In genomic region chr3:14602804-14603644, GRCh38 we compare ENCODE assay signal across 10 cellular contexts. TPM values are rescaled to one million over a fixed set of nuclear protein-coding genes. Genes with fewer than 3 reads are reported as not detected.
DNase-seq lines count a peak whose midpoint lies in the region; TF ChIP-seq lines count a peak whose summit lies in the region.
"Had no signal": no experiment of that assay in that cellular context is flagged by ENCODE, and none has a peak within 500 bp of the region (broad histone marks: within the 10 kb centered on the region; RNA-seq: fewer than 3 reads in every experiment).

No MANE protein-coding gene starts in this region.

- CTCF ChIA-PET in activated naive CD4-positive, alpha-beta T cell treated with anti-CD3 and anti-CD28 coated beads, Interleukin-2, amount 10 ng/mL, durations not matched to agents 7 days and 5 days (lab: Charles Lee) = no interaction called here
- CTCF ChIA-PET in PC-9 (lab: Charles Lee) = no interaction called here

- no peaks in the 10 kb centered on the region for H3K79me2 ChIP-seq in PC-9 (ENCODE audit: low read depth)

- no peaks in the 10 kb centered on the region for H3K9me3 Mint-ChIP-seq in neural crest cell
- H3K9me3 Mint-ChIP-seq in activated naive CD4-positive, alpha-beta T cell treated with anti-CD3 and anti-CD28 coated beads, Interleukin-2, amount 10 ng/mL, durations not matched to agents 7 days and 5 days = peaks cover 1% of the 10 kb centered on the region

- no peaks in the 10 kb centered on the region for H3F3A ChIP-seq in PC-9 (ENCODE audit: insufficient read depth, low read depth)

- DNase-seq in AG08395 (ENCODE audit: low spot score) (peak; percentile 29), fibroblast of the aortic adventitia (ENCODE audit: low read depth) (no peak), neural crest cell (ENCODE audit: low read depth, low spot score) (no peak), PC-9 (no peak), superior temporal gyrus (ENCODE audit: extremely low spot score) (no peak), middle frontal gyrus (ENCODE audit: extremely low spot score, low spot score) (no peak)
- no peak for DNase-seq in activated naive CD4-positive, alpha-beta T cell treated with anti-CD3 and anti-CD28 coated beads, Interleukin-2, amount 10 ng/mL, durations not matched to agents 7 days and 5 days
- DNase-seq: NCI-H2107 had no signal

- no peaks in the 10 kb centered on the region for H3K9me2 ChIP-seq in PC-9 (ENCODE audit: insufficient read depth)

- H3K4me3 Mint-ChIP-seq in neural crest cell = peak overlapping the region; percentile 41
- no peak overlapping the region for H3K4me3 Mint-ChIP-seq in activated naive CD4-positive, alpha-beta T cell treated with anti-CD3 and anti-CD28 coated beads, Interleukin-2, amount 10 ng/mL, durations not matched to agents 7 days and 5 days

- H3K36me3 ChIP-seq in HUES48 (ENCODE audit: control insufficient read depth, insufficient read depth, low read length) = no peaks in the 10 kb centered on the region
- no peaks in the 10 kb centered on the region for H3K36me3 ChIP-seq in PC-9 (ENCODE audit: low read depth)

- H3K4me3 ChIP-seq in HUES48 (ENCODE audit: low read depth, low read length) = peak overlapping the region; percentile 65
- peak overlapping the region; percentile 46 for H3K4me3 ChIP-seq in fibroblast of the aortic adventitia (ENCODE audit: low read depth, low read length)
- H3K4me3 ChIP-seq in PC-9 = no peak overlapping the region

- peaks cover 15% of the 10 kb centered on the region for H3K27me3 ChIP-seq in HUES48 (ENCODE audit: control insufficient read depth, insufficient read depth, low read length)
- H3K27me3 ChIP-seq in PC-9 (ENCODE audit: insufficient read depth, low read depth) = peaks cover 57% of the 10 kb centered on the region

- H3K27ac Mint-ChIP-seq in neural crest cell (ENCODE audit: unreplicated experiment) = no peak overlapping the region
- no peak overlapping the region for H3K27ac Mint-ChIP-seq in activated naive CD4-positive, alpha-beta T cell treated with anti-CD3 and anti-CD28 coated beads, Interleukin-2, amount 10 ng/mL, durations not matched to agents 7 days and 5 days
- H3K27ac Mint-ChIP-seq: activated naive CD4-positive, alpha-beta T cell treated with anti-CD3 and anti-CD28 coated beads, Interleukin-2, amount 50 U/mL, for 72 hours had no signal

- H3K9me3 ChIP-seq in HUES48 (ENCODE audit: control insufficient read depth, insufficient read depth, low read length) (no peaks in the 10 kb centered on the region), PC-9 (ENCODE audit: insufficient read depth, low read depth) (no peaks in the 10 kb centered on the region)

- peaks cover 67% of the 10 kb centered on the region for H3K27me3 Mint-ChIP-seq in neural crest cell (ENCODE audit: low read depth)
- peaks cover 79% of the 10 kb centered on the region for H3K27me3 Mint-ChIP-seq in activated naive CD4-positive, alpha-beta T cell treated with anti-CD3 and anti-CD28 coated beads, Interleukin-2, amount 10 ng/mL, durations not matched to agents 7 days and 5 days

- peak overlapping the region; percentile 41; the same call in 1 of the 2 replicates for H3K9ac ChIP-seq in HUES48 (ENCODE audit: low read depth, low read length)

- TF ChIP-seq CTCF in fibroblast of the aortic adventitia (IDR thresholded peaks at IDR 0.05; ENCODE audit: insufficient read depth, low read length) (no peak), neural crest cell (conservative IDR thresholded peaks at IDR 0.05) (no peak), PC-9 (conservative IDR thresholded peaks at IDR 0.05) (no peak)

- intact Hi-C loops in PC-9 (cut with micrococcal nuclease; ENCODE audit: unreplicated experiment) = no loop called here

- BruUV-seq in PC-9 (replicated peaks; lab: Mats Ljungman, UMichigan) = no TSS peak

- H3K4me2 ChIP-seq in PC-9 = no peak overlapping the region

- peaks cover 13% of the 10 kb centered on the region for H3K4me1 ChIP-seq in HUES48 (ENCODE audit: control insufficient read depth, insufficient read depth, low read length)
- no peaks in the 10 kb centered on the region for H3K4me1 ChIP-seq in PC-9 (replicated peaks; ENCODE audit: insufficient read depth)

- POLR2A ChIA-PET in PC-9 (lab: Charles Lee; ENCODE audit: unreplicated experiment) = no interaction called here

- H3K36me3 Mint-ChIP-seq in neural crest cell (ENCODE audit: low read depth) = no peaks in the 10 kb centered on the region
- peaks cover 1% of the 10 kb centered on the region for H3K36me3 Mint-ChIP-seq in activated naive CD4-positive, alpha-beta T cell treated with anti-CD3 and anti-CD28 coated beads, Interleukin-2, amount 10 ng/mL, durations not matched to agents 7 days and 5 days

- 0 out of 2 replicates have a peak, but pooled peaks cover 5% of the 10 kb centered on the region for H4K20me1 ChIP-seq in PC-9 (ENCODE audit: insufficient read depth)

- H3K27ac ChIP-seq in HUES48 (ENCODE audit: low read depth, low read length) (no peak overlapping the region), PC-9 (no peak overlapping the region)

- peaks cover 37% of the 10 kb centered on the region for H3K4me1 Mint-ChIP-seq in neural crest cell
- peaks cover 14% of the 10 kb centered on the region for H3K4me1 Mint-ChIP-seq in activated naive CD4-positive, alpha-beta T cell treated with anti-CD3 and anti-CD28 coated beads, Interleukin-2, amount 10 ng/mL, durations not matched to agents 7 days and 5 days

- no peak overlapping the region for H2AFZ ChIP-seq in PC-9

RNA-seq across cellular contexts. Expression of gene CCDC174, which starts 48.5 kb away (rescaled TPM):
- total RNA-seq in fibroblast of the aortic adventitia (ENCODE audit: low replicate concordance) (11.5 and 40.5 TPM in 2 replicates), neural crest cell (18.5 and 21.1 TPM in 2 replicates), PC-9 (2021) (14.7 and 14.9 TPM in 2 replicates)
